In the genomic region with DNA sequence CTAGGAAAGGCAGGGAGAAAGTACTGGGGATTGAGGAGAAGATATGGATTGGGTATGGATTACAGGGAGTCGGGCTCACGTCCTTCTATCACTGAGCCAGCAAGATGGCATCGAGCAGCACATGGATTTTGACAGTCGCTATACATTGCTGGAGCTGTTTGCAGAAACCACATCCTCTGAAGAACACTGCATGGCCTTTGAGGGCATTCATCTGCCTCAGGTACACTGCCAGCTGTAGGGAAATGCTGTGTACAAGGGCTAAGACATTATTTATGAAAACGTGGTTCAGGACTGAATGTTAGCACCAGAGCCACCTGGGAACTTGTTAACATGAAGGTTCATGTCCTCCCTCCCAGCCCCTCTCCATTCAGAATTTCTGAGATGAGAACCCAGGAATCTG, we compare ENCODE assay signal across 24 cellular contexts. TPM values are rescaled to one million over a fixed set of nuclear protein-coding genes. Genes with fewer than 3 reads are reported as not detected.
DNase-seq lines count a peak whose midpoint lies in the region; ATAC-seq and TF ChIP-seq lines count a peak whose summit lies in the region.
"Had no signal": no experiment of that assay in that cellular context is flagged by ENCODE, and none has a peak within 500 bp of the region (broad histone marks: within the 10 kb centered on the region; RNA-seq: fewer than 3 reads in every experiment).

No MANE protein-coding gene starts in this region.

- TF ChIP-seq CTCF in CD4-positive, alpha-beta T cell (IDR thresholded peaks at IDR 0.05): no peak

- H3K36me3 Mint-ChIP-seq in CD4-positive, CD25-positive, alpha-beta regulatory T cell: peaks cover 26% of the 10 kb centered on the region
- peaks cover 60% of the 10 kb centered on the region for H3K36me3 Mint-ChIP-seq in CD4-positive, alpha-beta T cell (ENCODE audit: low read depth)
- peaks cover 26% of the 10 kb centered on the region for H3K36me3 Mint-ChIP-seq in T-helper 2 cell treated with Interferon-gamma antibody and Interleukin-4, amounts not matched to agents 5 μg/mL and 100 μg/mL, for 36 hours (ENCODE audit: low read depth)

- intact Hi-C loops in CD4-positive, alpha-beta T cell (cut with DNase I, micrococcal nuclease): loop anchor here in 1 of 2 experiments (5.0 kb wide), 1 partner anchor 37 kb away; no protein-coding TSS in a partner anchor
- intact Hi-C loops in posterior vena cava (cut with DNase I): loop anchor here in 1 of 2 donors (10.0 kb wide), 1 partner anchor 139 kb away; no protein-coding TSS in a partner anchor

- H3K9me3 Mint-ChIP-seq in CD4-positive, CD25-positive, alpha-beta regulatory T cell: peaks cover 0 to 2% (median 0%) of the 10 kb centered on the region in 7 donors
- no peaks in the 10 kb centered on the region for H3K9me3 Mint-ChIP-seq in CD4-positive, alpha-beta T cell
- H3K9me3 Mint-ChIP-seq in T-helper 2 cell treated with Interferon-gamma antibody and Interleukin-4, amounts not matched to agents 5 μg/mL and 100 μg/mL, for 36 hours: no peaks in the 10 kb centered on the region
- H3K9me3 Mint-ChIP-seq: dendritic cell treated with granulocyte-macrophage colony-stimulating factor and Interleukin-4, amounts not matched to agents 40 ng/mL and 50 ng/mL, for 4 days; immature natural killer cell; nephron progenitor cell had no signal

- peak in 2 of 3 donors; percentile 57 to 78 for DNase-seq in CD4-positive, CD25-positive, alpha-beta regulatory T cell
- DNase-seq in CD4-positive, alpha-beta T cell: peak in 5 of 10 experiments; percentile 11 to 37 (median 14)
- DNase-seq in T-helper 2 cell treated with Interferon-gamma antibody and Interleukin-4, amounts not matched to agents 5 μg/mL and 100 μg/mL, for 36 hours (ENCODE audit: low spot score): no peak
- peak; percentile 43 for DNase-seq in central memory CD4-positive, alpha-beta T cell
- DNase-seq in COLO668 (lab: John Stamatoyannopoulos, UW; ENCODE audit: unreplicated experiment) (no peak), posterior vena cava (ENCODE audit: low spot score) (no peak), DMS53 (lab: John Stamatoyannopoulos, UW) (no peak)
- DNase-seq: activated CD4-positive, CD25-positive, alpha-beta regulatory T cell; activated CD8-positive, alpha-beta memory T cell treated with anti-CD3 and anti-CD28 coated beads, Interleukin-2, amount 50 U/mL, for 4 hours; H7; immature natural killer cell; Kasumi-1; left lung; midbrain; NCI-H1417; NCI-H524 treated with DMSO at 0.1 percent for 48 hours; nephron progenitor cell; RPMI8226; SK-N-SH; stimulated activated CD4-positive, alpha-beta T cell treated with anti-CD3 and anti-CD28 coated beads, Interleukin-2, amount 100 ng/mL, for 48 hours; T1000 had no signal

- peaks cover 48% of the 10 kb centered on the region for H3K4me1 ChIP-seq in CD4-positive, CD25-positive, alpha-beta regulatory T cell (ENCODE audit: control insufficient read depth, insufficient read depth, low read length, poor library complexity, severe bottlenecking)

- peak overlapping the region in 2 of 3 donors; percentile 68 to 77 for H3K27ac Mint-ChIP-seq in CD4-positive, CD25-positive, alpha-beta regulatory T cell
- peak overlapping the region; percentile 75 for H3K27ac Mint-ChIP-seq in CD4-positive, alpha-beta T cell
- H3K27ac Mint-ChIP-seq in T-helper 2 cell treated with Interferon-gamma antibody and Interleukin-4, amounts not matched to agents 5 μg/mL and 100 μg/mL, for 36 hours: peak overlapping the region; percentile 72
- H3K27ac Mint-ChIP-seq: dendritic cell treated with granulocyte-macrophage colony-stimulating factor and Interleukin-4, amounts not matched to agents 40 ng/mL and 50 ng/mL, for 4 days; nephron progenitor cell had no signal

- H3K4me3 Mint-ChIP-seq in CD4-positive, CD25-positive, alpha-beta regulatory T cell: peak overlapping the region; percentile 4 to 65 (median 32)
- peak overlapping the region; percentile 79 for H3K4me3 Mint-ChIP-seq in CD4-positive, alpha-beta T cell
- peak overlapping the region; percentile 25 for H3K4me3 Mint-ChIP-seq in T-helper 2 cell treated with Interferon-gamma antibody and Interleukin-4, amounts not matched to agents 5 μg/mL and 100 μg/mL, for 36 hours
- H3K4me3 Mint-ChIP-seq: dendritic cell treated with granulocyte-macrophage colony-stimulating factor and Interleukin-4, amounts not matched to agents 40 ng/mL and 50 ng/mL, for 4 days; immature natural killer cell; nephron progenitor cell had no signal

- POLR2A ChIA-PET in CD4-positive, alpha-beta T cell (lab: Charles Lee): interaction anchor here (1.0 to 3.0 kb wide), 6 partner anchors 11 to 198 kb away, joined by 3 to 15 read pairs (median 4); a partner anchor contains a TSS

- CTCF ChIA-PET in CD4-positive, alpha-beta T cell (lab: Charles Lee): interaction anchor here (1.3 kb wide), 1 partner anchor 44 kb away, joined by 4 read pairs; a partner anchor contains a TSS

- H3K4me3 ChIP-seq in CD4-positive, CD25-positive, alpha-beta regulatory T cell (ENCODE audit: low read depth, low read length): peak overlapping the region; percentile 49
- H3K4me3 ChIP-seq: left lung had no signal

- peaks cover 31% of the 10 kb centered on the region for H3K36me3 ChIP-seq in CD4-positive, CD25-positive, alpha-beta regulatory T cell (ENCODE audit: control insufficient read depth, insufficient read depth, low read length)

- H3K27ac ChIP-seq in CD4-positive, CD25-positive, alpha-beta regulatory T cell (ENCODE audit: insufficient read depth, low read length, poor library complexity, severe bottlenecking): peak overlapping the region; percentile 62
- no peak overlapping the region for H3K27ac ChIP-seq in CD4-positive, alpha-beta T cell (ENCODE audit: low read depth, low read length)
- H3K27ac ChIP-seq: left lung had no signal

- no peaks in the 10 kb centered on the region for H3K27me3 ChIP-seq in CD4-positive, CD25-positive, alpha-beta regulatory T cell (ENCODE audit: control insufficient read depth, insufficient read depth, low read length)
- H3K27me3 ChIP-seq in CD4-positive, alpha-beta T cell (ENCODE audit: control insufficient read depth, insufficient read depth, low read length): no peaks in the 10 kb centered on the region
- H3K27me3 ChIP-seq: left lung had no signal

- H3K27me3 Mint-ChIP-seq in CD4-positive, CD25-positive, alpha-beta regulatory T cell: no peaks in the 10 kb centered on the region
- H3K27me3 Mint-ChIP-seq in CD4-positive, alpha-beta T cell: no peaks in the 10 kb centered on the region
- H3K27me3 Mint-ChIP-seq in T-helper 2 cell treated with Interferon-gamma antibody and Interleukin-4, amounts not matched to agents 5 μg/mL and 100 μg/mL, for 36 hours (ENCODE audit: low read depth): no peaks in the 10 kb centered on the region
- H3K27me3 Mint-ChIP-seq: dendritic cell treated with granulocyte-macrophage colony-stimulating factor and Interleukin-4, amounts not matched to agents 40 ng/mL and 50 ng/mL, for 4 days had no signal

- ATAC-seq in CD4-positive, CD25-positive, alpha-beta regulatory T cell (ENCODE audit: low read depth in 2 of 2): peak; percentile 65 to 70
- peak; percentile 73 for ATAC-seq in CD4-positive, alpha-beta T cell (ENCODE audit: poor library complexity)
- ATAC-seq: left lung had no signal

- H3K9me3 ChIP-seq in CD4-positive, CD25-positive, alpha-beta regulatory T cell (ENCODE audit: control insufficient read depth in 2 of 2, low read length in 2 of 2): no peaks in the 10 kb centered on the region
- H3K9me3 ChIP-seq in CD4-positive, alpha-beta T cell (ENCODE audit: control insufficient read depth, low read length): no peaks in the 10 kb centered on the region
- H3K9me3 ChIP-seq: left lung, SK-N-SH had no signal

- H3K4me1 Mint-ChIP-seq in CD4-positive, CD25-positive, alpha-beta regulatory T cell: peaks cover 17 to 70% (median 46%) of the 10 kb centered on the region in 4 donors
- peaks cover 67% of the 10 kb centered on the region for H3K4me1 Mint-ChIP-seq in CD4-positive, alpha-beta T cell (ENCODE audit: low read depth)
- H3K4me1 Mint-ChIP-seq in T-helper 2 cell treated with Interferon-gamma antibody and Interleukin-4, amounts not matched to agents 5 μg/mL and 100 μg/mL, for 36 hours (ENCODE audit: low read depth): peaks cover 38% of the 10 kb centered on the region

RNA-seq across cellular contexts. Expression of a gene that starts 3.4 kb away (rescaled TPM):
- total RNA-seq in CD4-positive, CD25-positive, alpha-beta regulatory T cell: 81.2 TPM
- 10 to 100 TPM; 22.5 to 26.0 (median 23.8) TPM for polyA plus RNA-seq in CD4-positive, CD25-positive, alpha-beta regulatory T cell
- 10 to 100 TPM; 75.5 to 79.2 TPM for total RNA-seq in CD4-positive, alpha-beta T cell
- 10 to 100 TPM; 24.5 to 25.5 TPM for total RNA-seq in posterior vena cava

RNA-seq across cellular contexts. Expression of a gene that starts 14.3 kb away (rescaled TPM):
- 24.0 TPM for total RNA-seq in CD4-positive, CD25-positive, alpha-beta regulatory T cell
- polyA plus RNA-seq in CD4-positive, CD25-positive, alpha-beta regulatory T cell: 1 to 10 TPM; 3.3 to 5.8 (median 4.5) TPM
- total RNA-seq in CD4-positive, alpha-beta T cell: 10 to 100 TPM; 22.8 to 23.7 TPM
- total RNA-seq in posterior vena cava: 10 to 100 TPM; 92.6 to 95.6 TPM

RNA-seq across cellular contexts. Expression of a gene that starts 43.9 kb away (rescaled TPM):
- 36.6 TPM for total RNA-seq in CD4-positive, CD25-positive, alpha-beta regulatory T cell
- 100 to 1,000 TPM; 190 to 234 (median 206) TPM for polyA plus RNA-seq in CD4-positive, CD25-positive, alpha-beta regulatory T cell
- total RNA-seq in CD4-positive, alpha-beta T cell: 10 to 100 TPM; 27.3 to 30.6 TPM
- 10 to 100 TPM; 24.5 to 42.5 TPM for total RNA-seq in posterior vena cava

RNA-seq across cellular contexts. Expression of a gene that starts 57.9 kb away (rescaled TPM):
- total RNA-seq in CD4-positive, CD25-positive, alpha-beta regulatory T cell: 0.22 TPM
- polyA plus RNA-seq in CD4-positive, CD25-positive, alpha-beta regulatory T cell: not detected
- not detected for total RNA-seq in CD4-positive, alpha-beta T cell
- under 1 TPM; 0.09 to 0.14 TPM for total RNA-seq in posterior vena cava
- total RNA-seq: H7, skeletal muscle tissue, ureter had no signal
- polyA plus RNA-seq: immature natural killer cell had no signal

Comparison
In these comparisons a context has a peak if more than half of its experiments do, and no peak if none do; other contexts are left out.
1. DNase-seq: peak in CD4-positive, CD25-positive, alpha-beta regulatory T cell (2 of 3) and central memory CD4-positive, alpha-beta T cell (single experiment); none in T-helper 2 cell treated with Interferon-gamma antibody and Interleukin-4, amounts not matched to agents 5 μg/mL and 100 μg/mL, for 36 hours (single experiment), COLO668 (single experiment), posterior vena cava (single experiment) and DMS53 (single experiment).
2. H3K4me3 Mint-ChIP-seq: peak in every context shown above with its lines; median percentile 79 in CD4-positive, alpha-beta T cell; 32 in CD4-positive, CD25-positive, alpha-beta regulatory T cell; 25 in T-helper 2 cell treated with Interferon-gamma antibody and Interleukin-4, amounts not matched to agents 5 μg/mL and 100 μg/mL, for 36 hours.
3. Peak in every context shown above with its lines, with median percentiles within 50 percentile points of each other: H3K27ac Mint-ChIP-seq.